Comparison of ENCODE assay signal across 9 cellular contexts in genomic region chr2:128623776-128624424, GRCh38.
DNase-seq lines count a peak whose midpoint lies in the region; ATAC-seq, FAIRE-seq and TF ChIP-seq lines count a peak whose summit lies in the region.
"Had no signal": no experiment of that assay in that cellular context is flagged by ENCODE, and none has a peak within 500 bp of the region (broad histone marks: within the 10 kb centered on the region; RNA-seq: fewer than 3 reads in every experiment).

No MANE protein-coding gene starts in this region.

- DNase-seq in HTR-8/SVneo (ENCODE audit: insufficient read length, low spot score): peak; percentile 78
- DNase-seq in amniotic epithelial cell (ENCODE audit: low read depth): peak; percentile 76
- peak; percentile 83 for DNase-seq in skeletal muscle cell (ENCODE audit: low read depth)
- DNase-seq in D721Med (ENCODE audit: insufficient read length, low spot score): no peak
- DNase-seq in NCI-H1092 treated with DMSO at 0.1 percent for 48 hours (lab: John Stamatoyannopoulos, UW): no peak
- DNase-seq in NCI-H187 (lab: John Stamatoyannopoulos, UW): no peak

- FAIRE-seq in HTR-8/SVneo (lab: Jason Lieb, UNC) (no peak), D721Med (lab: Jason Lieb, UNC) (no peak)
- FAIRE-seq: keratinocyte had no signal

- TF ChIP-seq CTCF in D721Med (IDR thresholded peaks at IDR 0.05; ENCODE audit: insufficient read depth, missing control alignments): no peak

- ATAC-seq in GM18499 (IDR thresholded peaks at IDR 0.05; ENCODE audit: insufficient read depth, unreplicated experiment): peak; percentile 96
- peak; percentile 97 for ATAC-seq in GM21619 (IDR thresholded peaks at IDR 0.05; ENCODE audit: unreplicated experiment)

- H3K4me3 ChIP-seq in skeletal muscle cell (ENCODE audit: low read depth, low read length): no peak overlapping the region

Comparison
In these comparisons a context has a peak if more than half of its experiments do, and no peak if none do; other contexts are left out.
1. DNase-seq: peak in HTR-8/SVneo (single experiment), amniotic epithelial cell (single experiment) and skeletal muscle cell (single experiment); none in D721Med (single experiment), NCI-H1092 treated with DMSO at 0.1 percent for 48 hours (single experiment) and NCI-H187 (0 of 2).